ENCODE assay signal across 1 cellular context in genomic region chr19:58475714-58476497, GRCh38.
A peak's percentile ranks its signal among the peaks of the same experiment; 100 is the strongest.
TF ChIP-seq lines count a peak whose summit lies in the region.

ZNF446 (plus strand) TSS chr19:58476352; CDS start chr19:58477219, 867 bp downstream.

TF ChIP-seq in GM12878, 131 proteins besides CTCF, POLR2A, EP300 and RAD21 (continued from another document and continues in another):
- peak; percentile 31; the same call in 1 of the 2 replicates for TF ChIP-seq ZBTB11 (CRISPR knock-in tag; IDR thresholded peaks at IDR 0.05)
- peak; percentile 89 for TF ChIP-seq CREB1 (IDR thresholded peaks at IDR 0.05; ENCODE audit: low read depth)
- peak; percentile 96 for TF ChIP-seq BMI1 (IDR thresholded peaks at IDR 0.05; ENCODE audit: borderline replicate concordance)
- peak; percentile 90 for TF ChIP-seq CREM (IDR thresholded peaks at IDR 0.05; ENCODE audit: low read depth)
- TF ChIP-seq STAT1 (conservative IDR thresholded peaks at IDR 0.05): no peak
- 0 out of 2 replicates have a peak, but pooled peaks have one; percentile 26 for TF ChIP-seq RCOR1 (conservative IDR thresholded peaks at IDR 0.05; ENCODE audit: low read depth, low read length)
- peak; percentile 92 for TF ChIP-seq HCFC1 (IDR thresholded peaks at IDR 0.05; ENCODE audit: low read length)
- peak; percentile 66; the same call in 1 of the 2 replicates for TF ChIP-seq TCF3 (IDR thresholded peaks at IDR 0.05; ENCODE audit: borderline replicate concordance, insufficient read depth, low read depth, low read length)
- TF ChIP-seq, protein P1, sequence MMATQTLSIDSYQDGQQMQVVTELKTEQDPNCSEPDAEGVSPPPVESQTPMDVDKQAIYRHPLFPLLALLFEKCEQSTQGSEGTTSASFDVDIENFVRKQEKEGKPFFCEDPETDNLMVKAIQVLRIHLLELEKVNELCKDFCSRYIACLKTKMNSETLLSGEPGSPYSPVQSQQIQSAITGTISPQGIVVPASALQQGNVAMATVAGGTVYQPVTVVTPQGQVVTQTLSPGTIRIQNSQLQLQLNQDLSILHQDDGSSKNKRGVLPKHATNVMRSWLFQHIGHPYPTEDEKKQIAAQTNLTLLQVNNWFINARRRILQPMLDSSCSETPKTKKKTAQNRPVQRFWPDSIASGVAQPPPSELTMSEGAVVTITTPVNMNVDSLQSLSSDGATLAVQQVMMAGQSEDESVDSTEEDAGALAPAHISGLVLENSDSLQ (IDR thresholded peaks at IDR 0.05): peak; percentile 71; the same call in 1 of the 2 replicates
- TF ChIP-seq NR2F1 (conservative IDR thresholded peaks at IDR 0.05): peak; percentile 99
- peak; percentile 67 for TF ChIP-seq POLR2AphosphoS5 (IDR thresholded peaks at IDR 0.05; ENCODE audit: low read length)
- TF ChIP-seq MEF2A (IDR thresholded peaks at IDR 0.05; ENCODE audit: insufficient read depth, low read depth, low read length): 0 out of 2 replicates have a peak, but pooled peaks have one; percentile 6
- no peak for TF ChIP-seq KAT2A (conservative IDR thresholded peaks at IDR 0.05; ENCODE audit: control insufficient read depth, low read depth, low read length)
- peak; percentile 50; the same call in 1 of the 2 replicates for TF ChIP-seq LARP7 (IDR thresholded peaks at IDR 0.05)
- peak; percentile 79 for TF ChIP-seq POLR2AphosphoS2 (IDR thresholded peaks at IDR 0.05; ENCODE audit: low read depth, low read length)
- peak; percentile 77 for TF ChIP-seq MTA2 (IDR thresholded peaks at IDR 0.05; ENCODE audit: low read depth)
- TF ChIP-seq POU2F2 (IDR thresholded peaks at IDR 0.05; ENCODE audit: borderline replicate concordance, low read depth, low read length): peak; percentile 42; the same call in 2 of the 3 replicates
- peak; percentile 93 for TF ChIP-seq IKZF1 (conservative IDR thresholded peaks at IDR 0.05)
- TF ChIP-seq, protein P2, sequence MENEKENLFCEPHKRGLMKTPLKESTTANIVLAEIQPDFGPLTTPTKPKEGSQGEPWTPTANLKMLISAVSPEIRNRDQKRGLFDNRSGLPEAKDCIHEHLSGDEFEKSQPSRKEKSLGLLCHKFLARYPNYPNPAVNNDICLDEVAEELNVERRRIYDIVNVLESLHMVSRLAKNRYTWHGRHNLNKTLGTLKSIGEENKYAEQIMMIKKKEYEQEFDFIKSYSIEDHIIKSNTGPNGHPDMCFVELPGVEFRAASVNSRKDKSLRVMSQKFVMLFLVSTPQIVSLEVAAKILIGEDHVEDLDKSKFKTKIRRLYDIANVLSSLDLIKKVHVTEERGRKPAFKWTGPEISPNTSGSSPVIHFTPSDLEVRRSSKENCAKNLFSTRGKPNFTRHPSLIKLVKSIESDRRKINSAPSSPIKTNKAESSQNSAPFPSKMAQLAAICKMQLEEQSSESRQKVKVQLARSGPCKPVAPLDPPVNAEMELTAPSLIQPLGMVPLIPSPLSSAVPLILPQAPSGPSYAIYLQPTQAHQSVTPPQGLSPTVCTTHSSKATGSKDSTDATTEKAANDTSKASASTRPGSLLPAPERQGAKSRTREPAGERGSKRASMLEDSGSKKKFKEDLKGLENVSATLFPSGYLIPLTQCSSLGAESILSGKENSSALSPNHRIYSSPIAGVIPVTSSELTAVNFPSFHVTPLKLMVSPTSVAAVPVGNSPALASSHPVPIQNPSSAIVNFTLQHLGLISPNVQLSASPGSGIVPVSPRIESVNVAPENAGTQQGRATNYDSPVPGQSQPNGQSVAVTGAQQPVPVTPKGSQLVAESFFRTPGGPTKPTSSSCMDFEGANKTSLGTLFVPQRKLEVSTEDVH (IDR thresholded peaks at IDR 0.05; ENCODE audit: low read depth, partially characterized antibody): peak; percentile 19
- no peak for TF ChIP-seq SMAD1 (IDR thresholded peaks at IDR 0.05; ENCODE audit: low read depth, partially characterized antibody)
- peak; percentile 96 for TF ChIP-seq NR2C1 (IDR thresholded peaks at IDR 0.05)
- TF ChIP-seq NFYA (IDR thresholded peaks at IDR 0.05; ENCODE audit: borderline replicate concordance, low read depth, low read length): no peak
- TF ChIP-seq, protein P3, sequence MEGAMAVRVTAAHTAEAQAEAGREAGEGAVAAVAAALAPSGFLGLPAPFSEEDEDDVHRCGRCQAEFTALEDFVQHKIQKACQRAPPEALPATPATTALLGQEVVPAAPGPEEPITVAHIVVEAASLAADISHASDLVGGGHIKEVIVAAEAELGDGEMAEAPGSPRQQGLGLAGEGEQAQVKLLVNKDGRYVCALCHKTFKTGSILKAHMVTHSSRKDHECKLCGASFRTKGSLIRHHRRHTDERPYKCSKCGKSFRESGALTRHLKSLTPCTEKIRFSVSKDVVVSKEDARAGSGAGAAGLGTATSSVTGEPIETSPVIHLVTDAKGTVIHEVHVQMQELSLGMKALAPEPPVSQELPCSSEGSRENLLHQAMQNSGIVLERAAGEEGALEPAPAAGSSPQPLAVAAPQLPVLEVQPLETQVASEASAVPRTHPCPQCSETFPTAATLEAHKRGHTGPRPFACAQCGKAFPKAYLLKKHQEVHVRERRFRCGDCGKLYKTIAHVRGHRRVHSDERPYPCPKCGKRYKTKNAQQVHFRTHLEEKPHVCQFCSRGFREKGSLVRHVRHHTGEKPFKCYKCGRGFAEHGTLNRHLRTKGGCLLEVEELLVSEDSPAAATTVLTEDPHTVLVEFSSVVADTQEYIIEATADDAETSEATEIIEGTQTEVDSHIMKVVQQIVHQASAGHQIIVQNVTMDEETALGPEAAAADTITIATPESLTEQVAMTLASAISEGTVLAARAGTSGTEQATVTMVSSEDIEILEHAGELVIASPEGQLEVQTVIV (IDR thresholded peaks at IDR 0.05; ENCODE audit: borderline replicate concordance, partially characterized antibody): peak; percentile 95
- TF ChIP-seq KLF5 (IDR thresholded peaks at IDR 0.05; ENCODE audit: partially characterized antibody): peak; percentile 57
- no peak for TF ChIP-seq CBX5 (IDR thresholded peaks at IDR 0.05; ENCODE audit: low read depth)
- TF ChIP-seq RUNX3 (IDR thresholded peaks at IDR 0.05; ENCODE audit: low read length): peak; percentile 66
- TF ChIP-seq ZNF687 (IDR thresholded peaks at IDR 0.05): peak; percentile 42; the same call in 1 of the 2 replicates
- TF ChIP-seq JUNB (IDR thresholded peaks at IDR 0.05): no peak
- peak; percentile 4 for TF ChIP-seq PBX3 (IDR thresholded peaks at IDR 0.05; ENCODE audit: insufficient replicate concordance, low read depth, low read length)
- TF ChIP-seq ZSCAN29 (IDR thresholded peaks at IDR 0.05): no peak
- TF ChIP-seq SMC3 (IDR thresholded peaks at IDR 0.05; ENCODE audit: borderline replicate concordance, low read length): no peak
- TF ChIP-seq NRF1 (conservative IDR thresholded peaks at IDR 0.05; ENCODE audit: low read depth, low read length): no peak
- TF ChIP-seq ZNF207 (IDR thresholded peaks at IDR 0.05; ENCODE audit: borderline replicate concordance): peak; percentile 63; the same call in 1 of the 2 replicates
- TF ChIP-seq RBBP5 (conservative IDR thresholded peaks at IDR 0.05): no peak
- TF ChIP-seq SREBF1 (IDR thresholded peaks at IDR 0.05; ENCODE audit: low read length): peak; percentile 13
- peak; percentile 56; the same call in 1 of the 2 replicates for TF ChIP-seq TBL1XR1 (IDR thresholded peaks at IDR 0.05; ENCODE audit: low read depth, low read length)
- peak; percentile 29; the same call in 1 of the 2 replicates for TF ChIP-seq SPI1 (IDR thresholded peaks at IDR 0.05; ENCODE audit: borderline replicate concordance, insufficient read depth, low read depth, low read length)
- TF ChIP-seq WRNIP1 (IDR thresholded peaks at IDR 0.05; ENCODE audit: borderline replicate concordance, low read depth, low read length): no peak
- no peak for TF ChIP-seq HDAC6 (IDR thresholded peaks at IDR 0.05; ENCODE audit: unreplicated experiment)
- TF ChIP-seq MXI1 (IDR thresholded peaks at IDR 0.05; ENCODE audit: low read depth, low read length): peak; percentile 98
- TF ChIP-seq GABPA (IDR thresholded peaks at IDR 0.05; ENCODE audit: low read depth): peak; percentile 80
- TF ChIP-seq NR2C2 (IDR thresholded peaks at IDR 0.05; ENCODE audit: borderline replicate concordance, control insufficient read depth, insufficient read length, low read depth): peak; percentile 83
- TF ChIP-seq SP1 (IDR thresholded peaks at IDR 0.05; ENCODE audit: low read depth, low read length): peak; percentile 81
- TF ChIP-seq IKZF2 (IDR thresholded peaks at IDR 0.05): peak; percentile 13 to 16; a peak in 1 of 4 replicates
- TF ChIP-seq, protein P4, sequence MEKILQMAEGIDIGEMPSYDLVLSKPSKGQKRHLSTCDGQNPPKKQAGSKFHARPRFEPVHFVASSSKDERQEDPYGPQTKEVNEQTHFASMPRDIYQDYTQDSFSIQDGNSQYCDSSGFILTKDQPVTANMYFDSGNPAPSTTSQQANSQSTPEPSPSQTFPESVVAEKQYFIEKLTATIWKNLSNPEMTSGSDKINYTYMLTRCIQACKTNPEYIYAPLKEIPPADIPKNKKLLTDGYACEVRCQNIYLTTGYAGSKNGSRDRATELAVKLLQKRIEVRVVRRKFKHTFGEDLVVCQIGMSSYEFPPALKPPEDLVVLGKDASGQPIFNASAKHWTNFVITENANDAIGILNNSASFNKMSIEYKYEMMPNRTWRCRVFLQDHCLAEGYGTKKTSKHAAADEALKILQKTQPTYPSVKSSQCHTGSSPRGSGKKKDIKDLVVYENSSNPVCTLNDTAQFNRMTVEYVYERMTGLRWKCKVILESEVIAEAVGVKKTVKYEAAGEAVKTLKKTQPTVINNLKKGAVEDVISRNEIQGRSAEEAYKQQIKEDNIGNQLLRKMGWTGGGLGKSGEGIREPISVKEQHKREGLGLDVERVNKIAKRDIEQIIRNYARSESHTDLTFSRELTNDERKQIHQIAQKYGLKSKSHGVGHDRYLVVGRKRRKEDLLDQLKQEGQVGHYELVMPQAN (conservative IDR thresholded peaks at IDR 0.05): peak; percentile 84
- peak; percentile 70 for TF ChIP-seq CHD2 (IDR thresholded peaks at IDR 0.05; ENCODE audit: borderline replicate concordance, low read depth, low read length)
- TF ChIP-seq PML (IDR thresholded peaks at IDR 0.05; ENCODE audit: low read length): peak; percentile 74
